In genomic region chr9:132012704-132013345, GRCh38 we compare ENCODE assay signal across 14 cellular contexts.
"Had no signal": no experiment of that assay in that cellular context is flagged by ENCODE, and none has a peak within 500 bp of the region (broad histone marks: within the 10 kb centered on the region; RNA-seq: fewer than 3 reads in every experiment).

No MANE protein-coding gene starts in this region.

- H3K9me3 ChIP-seq: lower lobe of right lung, prostate gland, right atrium auricular region, tibial nerve had no signal

- H3K36me3 ChIP-seq: cardiac muscle cell, prostate gland, right atrium auricular region had no signal

- H3K9me3 Mint-ChIP-seq: stimulated activated naive CD8-positive, alpha-beta T cell treated with anti-CD3 and anti-CD28 coated beads, Interleukin-15, Interleukin-2, amounts not matched to agents 100 ng/mL and 50 ng/mL, for 24 hours had no signal

- H3K4me1 ChIP-seq: lower lobe of right lung, tibial nerve had no signal

- H3K4me3 ChIP-seq: cardiac muscle cell, lower lobe of right lung, prostate gland, right atrium auricular region, tibial nerve had no signal

- H3K27ac ChIP-seq: cardiac muscle cell, lower lobe of right lung, tibial nerve had no signal

- H3K4me3 Mint-ChIP-seq: activated naive CD8-positive, alpha-beta T cell; stimulated activated naive CD8-positive, alpha-beta T cell treated with anti-CD3 and anti-CD28 coated beads, Interleukin-15, Interleukin-2, amounts not matched to agents 100 ng/mL and 50 ng/mL, for 24 hours had no signal

- H3K27ac Mint-ChIP-seq: activated naive CD8-positive, alpha-beta T cell; stimulated activated naive CD8-positive, alpha-beta T cell treated with anti-CD3 and anti-CD28 coated beads, Interleukin-15, Interleukin-2, amounts not matched to agents 100 ng/mL and 50 ng/mL, for 24 hours had no signal

- ATAC-seq: left cardiac atrium, lower lobe of right lung had no signal

- DNase-seq: activated CD4-positive, alpha-beta T cell treated with anti-CD3 and anti-CD28 coated beads for 1 hour; activated CD4-positive, alpha-beta T cell treated with anti-CD3 and anti-CD28 coated beads, Interleukin-2, amount 50 U/mL, for 4 hours; dermis blood vessel endothelial cell; effector memory CD4-positive, alpha-beta T cell; foreskin fibroblast; left cardiac atrium; lower lobe of right lung; T1000 had no signal

- H3K27me3 Mint-ChIP-seq: activated naive CD8-positive, alpha-beta T cell; stimulated activated naive CD8-positive, alpha-beta T cell treated with anti-CD3 and anti-CD28 coated beads, Interleukin-15, Interleukin-2, amounts not matched to agents 100 ng/mL and 50 ng/mL, for 24 hours had no signal
